Comparison of ENCODE assay signal across 23 cellular contexts in the genomic region with DNA sequence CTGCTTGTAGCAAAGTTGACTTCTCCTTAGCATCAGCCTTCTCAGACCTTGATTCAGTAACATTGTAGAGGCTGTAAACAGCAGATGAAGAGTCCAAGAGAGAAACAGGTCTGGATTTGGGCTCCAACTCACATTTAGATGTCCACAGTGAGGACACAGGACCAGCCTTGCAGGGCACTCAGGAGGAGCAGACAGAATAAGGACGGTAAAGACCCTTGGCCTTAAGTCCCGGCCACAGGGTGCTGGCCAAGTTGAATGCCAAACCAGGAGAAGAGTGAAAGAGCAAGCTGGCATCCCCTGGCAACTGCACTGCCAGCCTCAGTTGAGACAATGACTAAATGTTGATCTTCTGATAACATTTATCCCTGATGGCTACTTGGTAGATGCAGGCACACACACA.
"Had no signal": no experiment of that assay in that cellular context is flagged by ENCODE, and none has a peak within 500 bp of the region (broad histone marks: within the 10 kb centered on the region; RNA-seq: fewer than 3 reads in every experiment).

No MANE protein-coding gene starts in this region.

- H3K27ac Mint-ChIP-seq: activated CD4-positive, alpha-beta memory T cell treated with anti-CD3 and anti-CD28 coated beads for 36 hours; activated CD4-positive, alpha-beta T cell treated with anti-CD3 and anti-CD28 coated beads, Interleukin-2, amount 10 ng/mL, durations not matched to agents 24 days and 14 days; activated naive CD4-positive, alpha-beta T cell treated with anti-CD3 and anti-CD28 coated beads, Interleukin-2, amount 50 U/mL, for 24 hours; T-helper 17 cell; WTC11 had no signal

- H3K36me3 Mint-ChIP-seq: activated CD4-positive, alpha-beta memory T cell treated with anti-CD3 and anti-CD28 coated beads for 36 hours; activated naive CD4-positive, alpha-beta T cell treated with anti-CD3 and anti-CD28 coated beads, Interleukin-2, amount 50 U/mL, for 24 hours had no signal

- H3K4me1 ChIP-seq: breast epithelium, Peyer's patch, SJSA1 had no signal

- H3K27ac ChIP-seq: breast epithelium, Peyer's patch, RWPE1, SJSA1 had no signal

- H3K4me3 Mint-ChIP-seq: activated CD4-positive, alpha-beta memory T cell treated with anti-CD3 and anti-CD28 coated beads for 36 hours; activated CD4-positive, alpha-beta T cell treated with anti-CD3 and anti-CD28 coated beads, Interleukin-2, amount 10 ng/mL, durations not matched to agents 24 days and 14 days; activated naive CD4-positive, alpha-beta T cell treated with anti-CD3 and anti-CD28 coated beads, Interleukin-2, amount 50 U/mL, for 24 hours; T-helper 17 cell; WTC11 had no signal

- H3K9me3 Mint-ChIP-seq: activated CD4-positive, alpha-beta memory T cell treated with anti-CD3 and anti-CD28 coated beads for 36 hours; activated CD4-positive, alpha-beta T cell treated with anti-CD3 and anti-CD28 coated beads, Interleukin-2, amount 10 ng/mL, durations not matched to agents 24 days and 14 days; activated naive CD4-positive, alpha-beta T cell treated with anti-CD3 and anti-CD28 coated beads, Interleukin-2, amount 50 U/mL, for 24 hours had no signal

- ATAC-seq: T-helper 17 cell, WTC11 had no signal

- H3K27me3 ChIP-seq: breast epithelium, MG63, Peyer's patch, SJSA1 had no signal

- H3K4me1 Mint-ChIP-seq: activated CD4-positive, alpha-beta T cell treated with anti-CD3 and anti-CD28 coated beads, Interleukin-2, amount 10 ng/mL, durations not matched to agents 24 days and 14 days; activated naive CD4-positive, alpha-beta T cell treated with anti-CD3 and anti-CD28 coated beads, Interleukin-2, amount 50 U/mL, for 24 hours; T-helper 17 cell had no signal

- H3K9me3 ChIP-seq: breast epithelium, MG63, Peyer's patch, SJSA1 had no signal

- DNase-seq: activated CD4-positive, alpha-beta memory T cell treated with anti-CD3 and anti-CD28 coated beads for 36 hours; activated CD4-positive, alpha-beta T cell treated with anti-CD3 and anti-CD28 coated beads, Interleukin-2, amount 10 ng/mL, durations not matched to agents 24 days and 14 days; activated CD4-positive, CD25-positive, alpha-beta regulatory T cell treated with anti-CD3 and anti-CD28 coated beads, Interleukin-2, amount 50 U/mL, for 72 hours; activated CD8-positive, alpha-beta memory T cell treated with anti-CD3 and anti-CD28 coated beads, Interleukin-2, amount 50 U/mL, for 4 hours; aorta; caudate nucleus; MG63; MV-4-11; NCI-H1092 treated with DMSO at 0.1 percent for 48 hours; NCI-H1436; NCI-H187; NCI-H2081; NCI-H446; NCI-H524; Peyer's patch; Right ventricle myocardium superior; T-helper 17 cell; T-helper 9 cell had no signal

- H3K27me3 Mint-ChIP-seq: activated CD4-positive, alpha-beta T cell treated with anti-CD3 and anti-CD28 coated beads, Interleukin-2, amount 10 ng/mL, durations not matched to agents 24 days and 14 days; activated naive CD4-positive, alpha-beta T cell treated with anti-CD3 and anti-CD28 coated beads, Interleukin-2, amount 50 U/mL, for 24 hours had no signal

- H3K4me3 ChIP-seq: breast epithelium, MG63, Peyer's patch, SJSA1 had no signal
